14 cellular contexts compared by ENCODE assay signal in genomic region chr6:155561262-155561970, GRCh38.
DNase-seq lines count a peak whose midpoint lies in the region; TF ChIP-seq lines count a peak whose summit lies in the region.
"Had no signal": no experiment of that assay in that cellular context is flagged by ENCODE, and none has a peak within 500 bp of the region (broad histone marks: within the 10 kb centered on the region; RNA-seq: fewer than 3 reads in every experiment).

No MANE protein-coding gene starts in this region.

- no peaks in the 10 kb centered on the region for H3K9me3 ChIP-seq in AG04450 (ENCODE audit: control insufficient read depth, insufficient read depth, low read length)
- H3K9me3 ChIP-seq in SK-N-SH: no peaks in the 10 kb centered on the region; the same call in 1 of the 2 replicates
- no peaks in the 10 kb centered on the region for H3K9me3 ChIP-seq in fibroblast of lung (ENCODE audit: control insufficient read depth, insufficient read depth, low read depth, low read length)
- no peaks in the 10 kb centered on the region for H3K9me3 ChIP-seq in sigmoid colon
- H3K9me3 ChIP-seq in osteoblast (ENCODE audit: low read depth, low read length): no peaks in the 10 kb centered on the region
- no peaks in the 10 kb centered on the region for H3K9me3 ChIP-seq in endodermal cell (ENCODE audit: control insufficient read depth, low read length)

- CTCF ChIA-PET in AG04450 (lab: Charles Lee): interaction anchor here (0.6 to 1.3 kb wide), 2 partner anchors 15 to 527 kb away, joined by 3 to 4 read pairs; no protein-coding TSS in a partner anchor
- CTCF ChIA-PET in SK-N-SH (lab: Yijun Ruan, JAX): interaction anchor here (1.1 kb wide), 1 partner anchor 9 kb away, joined by 3 read pairs; no protein-coding TSS in a partner anchor

- H3K9ac ChIP-seq in SK-N-SH (no peak overlapping the region), fibroblast of lung (ENCODE audit: insufficient read depth, low read length) (no peak overlapping the region), endodermal cell (ENCODE audit: extremely low read depth, low read length, poor library complexity, severe bottlenecking) (no peak overlapping the region)

- no peaks in the 10 kb centered on the region for H4K20me1 ChIP-seq in SK-N-SH (ENCODE audit: insufficient read depth)
- no peaks in the 10 kb centered on the region for H4K20me1 ChIP-seq in fibroblast of lung (ENCODE audit: control insufficient read depth, extremely low read depth, insufficient read depth, low read length)
- H4K20me1 ChIP-seq in osteoblast (ENCODE audit: insufficient read depth, low read length): no peaks in the 10 kb centered on the region

- H3K4me1 Mint-ChIP-seq in endodermal cell: no peaks in the 10 kb centered on the region

- H3K4me1 ChIP-seq in SK-N-SH (ENCODE audit: control insufficient read depth in 1 of 2, insufficient read depth in 2 of 2, low read depth in 1 of 2, low read length in 1 of 2) (no peaks in the 10 kb centered on the region), fibroblast of lung (ENCODE audit: control insufficient read depth, extremely low read depth, insufficient read depth, low read length) (no peaks in the 10 kb centered on the region), sigmoid colon (no peaks in the 10 kb centered on the region), osteoblast (ENCODE audit: insufficient read depth, low read length) (no peaks in the 10 kb centered on the region), endodermal cell (ENCODE audit: control insufficient read depth, insufficient read depth, low read length) (no peaks in the 10 kb centered on the region)

- no peak for TF ChIP-seq RAD21 in SK-N-SH (IDR thresholded peaks at IDR 0.05; ENCODE audit: low read length)

- no peak overlapping the region for H3K27ac ChIP-seq in AG04450 (ENCODE audit: low read depth, low read length)
- H3K27ac ChIP-seq in SK-N-SH (ENCODE audit: low read depth in 2 of 2, low read length in 1 of 2): no peak overlapping the region
- no peak overlapping the region for H3K27ac ChIP-seq in fibroblast of lung (ENCODE audit: insufficient read depth, low read length)
- H3K27ac ChIP-seq in sigmoid colon: no peak overlapping the region
- no peak overlapping the region for H3K27ac ChIP-seq in osteoblast (ENCODE audit: low read depth, low read length)
- H3K27ac ChIP-seq in endodermal cell (ENCODE audit: low read depth, low read length): no peak overlapping the region

- peaks cover 3% of the 10 kb centered on the region for H3K9me3 Mint-ChIP-seq in endodermal cell
- H3K9me3 Mint-ChIP-seq: CD8-positive, alpha-beta T cell had no signal

- H3K4me2 ChIP-seq in SK-N-SH (no peak overlapping the region), fibroblast of lung (ENCODE audit: extremely low read depth, insufficient read depth, low read length) (no peak overlapping the region), osteoblast (ENCODE audit: insufficient read depth, low read length) (no peak overlapping the region)

- H3K27me3 Mint-ChIP-seq in endodermal cell (ENCODE audit: insufficient read depth): no peaks in the 10 kb centered on the region

- no peaks in the 10 kb centered on the region for H3K27me3 ChIP-seq in AG04450 (ENCODE audit: control insufficient read depth, insufficient read depth, low read length)
- H3K27me3 ChIP-seq in SK-N-SH (ENCODE audit: insufficient read depth): no peaks in the 10 kb centered on the region
- no peaks in the 10 kb centered on the region for H3K27me3 ChIP-seq in fibroblast of lung (ENCODE audit: control insufficient read depth, insufficient read depth, low read length)
- H3K27me3 ChIP-seq in sigmoid colon: no peaks in the 10 kb centered on the region
- no peaks in the 10 kb centered on the region for H3K27me3 ChIP-seq in osteoblast (ENCODE audit: insufficient read depth, low read length)
- no peaks in the 10 kb centered on the region for H3K27me3 ChIP-seq in endodermal cell (ENCODE audit: control insufficient read depth, insufficient read depth, low read length, poor library complexity, severe bottlenecking)

- intact Hi-C loops in sigmoid colon (cut with DNase I): no loop called here

- H3K9me2 ChIP-seq in SK-N-SH: no peaks in the 10 kb centered on the region

- H3K36me3 ChIP-seq in SK-N-SH (replicated peaks in 1 of 2; ENCODE audit: control insufficient read depth in 1 of 2, insufficient read depth in 2 of 2, low read length in 1 of 2) (no peaks in the 10 kb centered on the region), fibroblast of lung (ENCODE audit: control insufficient read depth, insufficient read depth, low read length) (no peaks in the 10 kb centered on the region), sigmoid colon (no peaks in the 10 kb centered on the region), osteoblast (ENCODE audit: insufficient read depth, low read length) (no peaks in the 10 kb centered on the region), endodermal cell (ENCODE audit: control insufficient read depth, insufficient read depth, low read length) (no peaks in the 10 kb centered on the region)

- DNase-seq in AG04450 (ENCODE audit: low read depth, low spot score) (peak; percentile 16), HFF-Myc (ENCODE audit: extremely low read depth, low read depth) (peak; percentile 21), SK-N-SH (no peak), fibroblast of lung (ENCODE audit: low read depth in 2 of 2) (peak; percentile 6 to 59), sigmoid colon (no peak), osteoblast (ENCODE audit: insufficient read length, low spot score, missing footprints) (no peak), endodermal cell (no peak), cortex of kidney (lab: John Stamatoyannopoulos, UW) (no peak)
- DNase-seq: CD8-positive, alpha-beta T cell; MM.1S; NCI-H1105; NCI-H187 treated with DMSO at 0.1 percent for 48 hours; NCI-H510A treated with DMSO at 0.1 percent for 48 hours; RPMI8226 had no signal

- no peak overlapping the region for H3K27ac Mint-ChIP-seq in endodermal cell
- H3K27ac Mint-ChIP-seq: CD8-positive, alpha-beta T cell had no signal

- TF ChIP-seq CTCF in AG04450 (IDR thresholded peaks at IDR 0.05; ENCODE audit: low read depth, low read length): no peak
- TF ChIP-seq CTCF in HFF-Myc (IDR thresholded peaks at IDR 0.05; ENCODE audit: low read depth, low read length, missing control alignments): no peak
- no peak for TF ChIP-seq CTCF in SK-N-SH (IDR thresholded peaks at IDR 0.05)
- TF ChIP-seq CTCF in fibroblast of lung (conservative IDR thresholded peaks at IDR 0.05 in 1 of 2, IDR thresholded peaks at IDR 0.05 in 1 of 2; ENCODE audit: low read depth in 1 of 2, low read length in 2 of 2): no peak
- no peak for TF ChIP-seq CTCF in sigmoid colon (IDR thresholded peaks at IDR 0.05)
- TF ChIP-seq CTCF in osteoblast (IDR thresholded peaks at IDR 0.05; ENCODE audit: extremely low read depth, low read depth, low read length): no peak
- TF ChIP-seq CTCF in endodermal cell (conservative IDR thresholded peaks at IDR 0.05): no peak

- H3K4me3 ChIP-seq in AG04450 (ENCODE audit: low read depth, low read length) (no peak overlapping the region), HFF-Myc (replicated peaks; ENCODE audit: low read depth, low read length) (no peak overlapping the region), SK-N-SH (ENCODE audit: low read depth in 2 of 2, low read length in 1 of 2) (no peak overlapping the region), fibroblast of lung (replicated peaks in 1 of 4; ENCODE audit: control extremely low read depth in 1 of 4, insufficient read depth in 1 of 4, low read depth in 3 of 4, low read length in 4 of 4) (no peak overlapping the region), sigmoid colon (no peak overlapping the region), osteoblast (ENCODE audit: insufficient read depth, low read length) (no peak overlapping the region), endodermal cell (ENCODE audit: low read length) (no peak overlapping the region)

- no peaks in the 10 kb centered on the region for H3F3A ChIP-seq in SK-N-SH (replicated peaks; ENCODE audit: insufficient read depth)

- POLR2A ChIA-PET in AG04450 (lab: Yijun Ruan, JAX) (no interaction called here), SK-N-SH (lab: Yijun Ruan, JAX) (interaction anchor here (0.6 kb wide), 2 partner anchors 12 to 336 kb away, joined by 3 read pairs; no protein-coding TSS in a partner anchor)

- H2AFZ ChIP-seq in SK-N-SH (ENCODE audit: low read depth) (0 out of 2 replicates have a peak overlapping the region, but pooled peaks have one; percentile 35), fibroblast of lung (ENCODE audit: low read length) (no peak overlapping the region), osteoblast (ENCODE audit: low read length) (no peak overlapping the region)

- TF ChIP-seq POLR2A in sigmoid colon (IDR thresholded peaks at IDR 0.05): no peak

- no peaks in the 10 kb centered on the region for H3K79me2 ChIP-seq in SK-N-SH (ENCODE audit: insufficient read depth)
- no peaks in the 10 kb centered on the region for H3K79me2 ChIP-seq in fibroblast of lung (ENCODE audit: control insufficient read depth, insufficient read depth, low read length)
- no peaks in the 10 kb centered on the region for H3K79me2 ChIP-seq in osteoblast (ENCODE audit: insufficient read depth, low read length)

- TF ChIP-seq EP300 in SK-N-SH (IDR thresholded peaks at IDR 0.05; ENCODE audit: borderline replicate concordance in 1 of 2, low read depth in 1 of 2, low read length in 1 of 2) (no peak), sigmoid colon (IDR thresholded peaks at IDR 0.05) (no peak)

- H3K36me3 Mint-ChIP-seq in endodermal cell (ENCODE audit: low read depth): no peaks in the 10 kb centered on the region
- H3K36me3 Mint-ChIP-seq: CD8-positive, alpha-beta T cell had no signal

- 50% methylated on average over 1 of the region's 1 CpG for WGBS in SK-N-SH (ENCODE audit: low lambda C conversion rate)
- 13 to 52% methylated on average over 1 of the region's 1 CpG for WGBS in sigmoid colon, 2 donors
- 92% methylated on average over 1 of the region's 1 CpG; no CpG with 5 or more reads in 1 of the 2 experiments for WGBS in endodermal cell (ENCODE audit: insufficient coverage in 1 of 2, insufficient read length in 1 of 2), 2 experiments

- no peak overlapping the region for H3K4me3 Mint-ChIP-seq in endodermal cell
- H3K4me3 Mint-ChIP-seq: CD8-positive, alpha-beta T cell had no signal

TF ChIP-seq in SK-N-SH, 30 proteins besides CTCF, POLR2A, EP300 and RAD21 (continues in another document):
- TF ChIP-seq FOSL2 (IDR thresholded peaks at IDR 0.05; ENCODE audit: borderline replicate concordance, low read depth) (no peak), YY1 (IDR thresholded peaks at IDR 0.05; ENCODE audit: low read depth) (no peak), TAF1 (IDR thresholded peaks at IDR 0.05; ENCODE audit: borderline replicate concordance, low read depth, low read length) (no peak), IRF3 (IDR thresholded peaks at IDR 0.05; ENCODE audit: low read depth, low read length) (no peak)

Comparison
In these comparisons a context has a peak if more than half of its experiments do, and no peak if none do; other contexts are left out.
1. DNase-seq: peak in AG04450 (single experiment), HFF-Myc (single experiment) and fibroblast of lung (2 of 2); none in SK-N-SH (single experiment), sigmoid colon (single experiment), osteoblast (single experiment), endodermal cell (single experiment) and cortex of kidney (single experiment).